Comparison of ENCODE assay signal across 24 cellular contexts in the genomic region with DNA sequence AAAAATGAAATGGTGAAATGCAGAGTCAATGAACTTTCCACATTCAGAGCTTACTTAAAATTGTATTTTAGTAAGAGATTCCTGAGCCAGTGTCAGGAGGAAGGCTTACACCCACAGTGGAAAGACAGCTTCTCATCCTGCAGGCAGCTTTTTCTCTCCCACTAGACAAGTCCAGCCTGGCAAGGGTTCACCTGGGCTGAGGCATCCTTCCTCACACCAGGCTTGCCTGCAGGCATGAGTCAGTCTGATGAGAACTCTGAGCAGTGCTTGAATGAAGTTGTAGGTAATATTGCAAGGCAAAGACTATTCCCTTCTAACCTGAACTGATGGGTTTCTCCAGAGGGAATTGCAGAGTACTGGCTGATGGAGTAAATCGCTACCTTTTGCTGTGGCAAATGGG. TPM values are rescaled to one million over a fixed set of nuclear protein-coding genes. Genes with fewer than 3 reads are reported as not detected.
DNase-seq lines count a peak whose midpoint lies in the region; ATAC-seq lines count a peak whose summit lies in the region.
"Had no signal": no experiment of that assay in that cellular context is flagged by ENCODE, and none has a peak within 500 bp of the region (broad histone marks: within the 10 kb centered on the region; RNA-seq: fewer than 3 reads in every experiment).

No MANE protein-coding gene starts in this region.

- peaks cover 2% of the 10 kb centered on the region for H3K9me3 Mint-ChIP-seq in activated naive CD4-positive, alpha-beta T cell treated with anti-CD3 and anti-CD28 coated beads, Interleukin-2, amount 10 ng/mL, durations not matched to agents 7 days and 5 days
- H3K9me3 Mint-ChIP-seq in T-cell: no peaks in the 10 kb centered on the region
- no peaks in the 10 kb centered on the region for H3K9me3 Mint-ChIP-seq in activated T-helper 17 cell treated with anti-CD3 and anti-CD28 coated beads, Interleukin-2, amount 50 U/mL, for 72 hours
- H3K9me3 Mint-ChIP-seq: endodermal cell; stimulated activated naive CD8-positive, alpha-beta T cell treated with anti-CD3 and anti-CD28 coated beads, Interleukin-15, amount 100 ng/mL, for 72 hours had no signal

- DNase-seq in activated naive CD4-positive, alpha-beta T cell treated with anti-CD3 and anti-CD28 coated beads, Interleukin-2, amount 10 ng/mL, durations not matched to agents 7 days and 5 days: no peak
- DNase-seq in activated naive CD4-positive, alpha-beta T cell (lab: John Stamatoyannopoulos, UW): no peak
- DNase-seq in T-cell (no peak), GM03348 (ENCODE audit: low spot score) (no peak)
- DNase-seq: body of pancreas; endodermal cell; HCEC 1CT; lower lobe of right lung; NCI-H1436; NCI-H2107; NCI-H510A; NK-92 treated with Interleukin-12 subunit alpha and Interleukin-12 subunit beta, amount 100 ng/mL, for 24 hours; stimulated activated naive CD8-positive, alpha-beta T cell treated with anti-CD3 and anti-CD28 coated beads, Interleukin-15, amount 100 ng/mL, for 72 hours had no signal

- peak overlapping the region; percentile 58 for H3K27ac Mint-ChIP-seq in activated naive CD4-positive, alpha-beta T cell treated with anti-CD3 and anti-CD28 coated beads, Interleukin-2, amount 10 ng/mL, durations not matched to agents 7 days and 5 days
- peak overlapping the region; percentile 61 to 90 for H3K27ac Mint-ChIP-seq in T-cell
- H3K27ac Mint-ChIP-seq in activated T-helper 17 cell treated with anti-CD3 and anti-CD28 coated beads, Interleukin-2, amount 50 U/mL, for 72 hours: peak overlapping the region; percentile 99
- H3K27ac Mint-ChIP-seq: endodermal cell; stimulated activated naive CD8-positive, alpha-beta T cell treated with anti-CD3 and anti-CD28 coated beads, Interleukin-15, amount 100 ng/mL, for 72 hours had no signal

- no peaks in the 10 kb centered on the region for H3K9me3 ChIP-seq in mononuclear cell (ENCODE audit: low read depth, low read length)
- H3K9me3 ChIP-seq: body of pancreas, lower lobe of right lung, SJSA1, tibial nerve had no signal

- peak overlapping the region; percentile 31 for H3K4me3 ChIP-seq in mononuclear cell (ENCODE audit: low read length)
- H3K4me3 ChIP-seq: body of pancreas, lower lobe of right lung, SJSA1, tibial nerve had no signal

- ATAC-seq in T-cell (replicated peaks in 1 of 4) (no peak), HG02763 (IDR thresholded peaks at IDR 0.05; ENCODE audit: unreplicated experiment) (no peak)
- peak; percentile 30 for ATAC-seq in activated T-helper 17 cell treated with anti-CD3 and anti-CD28 coated beads, Interleukin-2, amount 50 U/mL, for 72 hours (replicated peaks)
- ATAC-seq: body of pancreas; lower lobe of right lung; Panc1; stimulated activated naive CD8-positive, alpha-beta T cell treated with anti-CD3 and anti-CD28 coated beads, Interleukin-15, amount 100 ng/mL, for 72 hours had no signal

- POLR2A ChIA-PET in T-cell (lab: Charles Lee): interaction anchor here in 1 of 2 donors (0.6 kb wide), 1 partner anchor 120 kb away, joined by 11 read pairs; no protein-coding TSS in a partner anchor

- CTCF ChIA-PET in activated naive CD4-positive, alpha-beta T cell treated with anti-CD3 and anti-CD28 coated beads, Interleukin-2, amount 10 ng/mL, durations not matched to agents 7 days and 5 days (lab: Charles Lee): interaction anchor here (0.6 to 3.0 kb wide), 4 partner anchors 13 to 120 kb away, joined by 3 to 12 read pairs (median 6); no protein-coding TSS in a partner anchor
- CTCF ChIA-PET in T-cell (lab: Charles Lee): interaction anchor here in 1 of 2 donors (0.5 kb wide), 1 partner anchor 109 kb away, joined by 4 read pairs; no protein-coding TSS in a partner anchor

- peaks cover 9% of the 10 kb centered on the region for H3K4me1 ChIP-seq in mononuclear cell (ENCODE audit: insufficient read depth, low read length)
- H3K4me1 ChIP-seq: body of pancreas, lower lobe of right lung, SJSA1, tibial nerve had no signal

- H3K4me3 Mint-ChIP-seq in activated naive CD4-positive, alpha-beta T cell treated with anti-CD3 and anti-CD28 coated beads, Interleukin-2, amount 10 ng/mL, durations not matched to agents 7 days and 5 days: peak overlapping the region; percentile 81
- peak overlapping the region; percentile 73 to 88 (median 78) for H3K4me3 Mint-ChIP-seq in T-cell
- H3K4me3 Mint-ChIP-seq in activated T-helper 17 cell treated with anti-CD3 and anti-CD28 coated beads, Interleukin-2, amount 50 U/mL, for 72 hours: peak overlapping the region; percentile 100
- H3K4me3 Mint-ChIP-seq: endodermal cell had no signal

- H3K27me3 ChIP-seq in mononuclear cell (ENCODE audit: insufficient read depth, low read length): no peaks in the 10 kb centered on the region
- H3K27me3 ChIP-seq: body of pancreas, SJSA1, tibial nerve had no signal

- H3K27me3 Mint-ChIP-seq in activated naive CD4-positive, alpha-beta T cell treated with anti-CD3 and anti-CD28 coated beads, Interleukin-2, amount 10 ng/mL, durations not matched to agents 7 days and 5 days: peaks cover 3% of the 10 kb centered on the region
- H3K27me3 Mint-ChIP-seq in T-cell: no peaks in the 10 kb centered on the region
- no peaks in the 10 kb centered on the region for H3K27me3 Mint-ChIP-seq in activated T-helper 17 cell treated with anti-CD3 and anti-CD28 coated beads, Interleukin-2, amount 50 U/mL, for 72 hours
- H3K27me3 Mint-ChIP-seq: stimulated activated naive CD8-positive, alpha-beta T cell treated with anti-CD3 and anti-CD28 coated beads, Interleukin-15, amount 100 ng/mL, for 72 hours had no signal

- H3K4me1 Mint-ChIP-seq in activated naive CD4-positive, alpha-beta T cell treated with anti-CD3 and anti-CD28 coated beads, Interleukin-2, amount 10 ng/mL, durations not matched to agents 7 days and 5 days: peaks cover 66% of the 10 kb centered on the region
- H3K4me1 Mint-ChIP-seq in T-cell: peaks cover 41 to 68% (median 51%) of the 10 kb centered on the region in 3 donors
- peaks cover 35% of the 10 kb centered on the region for H3K4me1 Mint-ChIP-seq in activated T-helper 17 cell treated with anti-CD3 and anti-CD28 coated beads, Interleukin-2, amount 50 U/mL, for 72 hours

- H3K36me3 Mint-ChIP-seq in activated naive CD4-positive, alpha-beta T cell treated with anti-CD3 and anti-CD28 coated beads, Interleukin-2, amount 10 ng/mL, durations not matched to agents 7 days and 5 days: peaks cover 37% of the 10 kb centered on the region
- peaks cover 23% of the 10 kb centered on the region for H3K36me3 Mint-ChIP-seq in T-cell
- peaks cover 84% of the 10 kb centered on the region for H3K36me3 Mint-ChIP-seq in activated T-helper 17 cell treated with anti-CD3 and anti-CD28 coated beads, Interleukin-2, amount 50 U/mL, for 72 hours (ENCODE audit: low read depth)

RNA-seq across cellular contexts. Expression of gene CCR4, which starts 3.1 kb away (rescaled TPM):
- 10 to 100 TPM; 37.4 to 85.4 (median 74.8) TPM for total RNA-seq in T-cell
- 100 to 1,000 TPM; 207 to 271 TPM for total RNA-seq in activated T-helper 17 cell treated with anti-CD3 and anti-CD28 coated beads, Interleukin-2, amount 50 U/mL, for 72 hours
- 52.9 TPM for total RNA-seq in mononuclear cell
- total RNA-seq: body of pancreas, fibroblast of lung, kidney epithelial cell, MCF 10A, pulmonary artery endothelial cell, SJSA1, skeletal muscle tissue had no signal
